In genomic region chr15:77738441-77739437, GRCh38 we compare ENCODE assay signal across 13 cellular contexts.
DNase-seq lines count a peak whose midpoint lies in the region; ATAC-seq and TF ChIP-seq lines count a peak whose summit lies in the region.
"Had no signal": no experiment of that assay in that cellular context is flagged by ENCODE, and none has a peak within 500 bp of the region (broad histone marks: within the 10 kb centered on the region; RNA-seq: fewer than 3 reads in every experiment).

No MANE protein-coding gene starts in this region.

- no peak overlapping the region for H2BK5ac ChIP-seq in mesendoderm (ENCODE audit: low read length)

- H3K27ac ChIP-seq in BLaER1 treated with 17β-estradiol and CSF1 and Interleukin-3, amounts not matched to agents 10 nM and 100 nM = no peak overlapping the region
- H3K27ac ChIP-seq in left lung = no peak overlapping the region
- no peak overlapping the region for H3K27ac ChIP-seq in mesendoderm (ENCODE audit: low read depth, low read length)
- H3K27ac ChIP-seq: tibial artery had no signal

- intact Hi-C loops in left lung (cut with DNase I) = no loop called here

- no peak overlapping the region for H3K4me3 ChIP-seq in BLaER1 treated with 17β-estradiol and CSF1 and Interleukin-3, amounts not matched to agents 10 nM and 100 nM
- H3K4me3 ChIP-seq in left lung (no peak overlapping the region), mesendoderm (ENCODE audit: low read length) (no peak overlapping the region)
- H3K4me3 ChIP-seq: tibial artery had no signal

- no peak overlapping the region for H2BK15ac ChIP-seq in mesendoderm (replicated peaks; ENCODE audit: low read depth)

- peak; percentile 90 for DNase-seq in NCI-H1092 treated with DMSO at 0.1 percent for 48 hours (lab: John Stamatoyannopoulos, UW)
- peak; percentile 95 for DNase-seq in NCI-H345 (lab: John Stamatoyannopoulos, UW)
- DNase-seq in cerebellum (ENCODE audit: low spot score) = peak; percentile 49
- no peak for DNase-seq in left lung
- DNase-seq in mesendoderm = no peak
- DNase-seq: activated CD4-positive, CD25-positive, alpha-beta regulatory T cell treated with anti-CD3 and anti-CD28 coated beads, Interleukin-2, amount 50 U/mL, for 72 hours; activated naive CD8-positive, alpha-beta T cell treated with anti-CD3 and anti-CD28 coated beads for 36 hours; activated T-cell treated with anti-CD3 and anti-CD28 coated beads for 4 hours; T-helper 1 cell; tibial artery had no signal

- no peak overlapping the region for H2BK120ac ChIP-seq in mesendoderm (ENCODE audit: low read depth, low read length)

- no peak overlapping the region for H2AK5ac ChIP-seq in mesendoderm (ENCODE audit: low read length)

- H4K20me1 ChIP-seq in BLaER1 treated with 17β-estradiol and CSF1 and Interleukin-3, amounts not matched to agents 10 nM and 100 nM = peaks cover 0 to 48% (median 20%) of the 10 kb centered on the region in 11 experiments; a peak in 12 of 22 replicates

- peak overlapping the region in 9 of 11 experiments; percentile 23 to 75 (median 48); a peak in 14 of 22 replicates for H3K4me2 ChIP-seq in BLaER1 treated with 17β-estradiol and CSF1 and Interleukin-3, amounts not matched to agents 10 nM and 100 nM
- H3K4me2 ChIP-seq in mesendoderm (ENCODE audit: low read length) = no peak overlapping the region

- ATAC-seq in HG03108 (IDR thresholded peaks at IDR 0.05; ENCODE audit: unreplicated experiment) (no peak), HG03432 (IDR thresholded peaks at IDR 0.05; ENCODE audit: unreplicated experiment) (no peak), left lung (no peak)

- no peak overlapping the region for H3K4ac ChIP-seq in mesendoderm (ENCODE audit: low read depth, low read length)

- no peaks in the 10 kb centered on the region for H3K79me1 ChIP-seq in mesendoderm (ENCODE audit: low read length)

- no peak overlapping the region for H3K18ac ChIP-seq in mesendoderm (ENCODE audit: low read length)

- no peaks in the 10 kb centered on the region for H3K79me2 ChIP-seq in mesendoderm (ENCODE audit: control insufficient read depth, insufficient read depth, low read length)

- H3K9ac ChIP-seq in BLaER1 treated with 17β-estradiol and CSF1 and Interleukin-3, amounts not matched to agents 10 nM and 100 nM = no peak overlapping the region
- H3K9ac ChIP-seq in mesendoderm (ENCODE audit: low read length) = no peak overlapping the region

- TF ChIP-seq CTCF in left lung (IDR thresholded peaks at IDR 0.05) = no peak

- no peaks in the 10 kb centered on the region for H3K9me3 ChIP-seq in BLaER1 treated with 17β-estradiol and CSF1 and Interleukin-3, amounts not matched to agents 10 nM and 100 nM (replicated peaks in 1 of 11)
- no peaks in the 10 kb centered on the region for H3K9me3 ChIP-seq in left lung
- H3K9me3 ChIP-seq: tibial artery had no signal

- no peak overlapping the region for H4K8ac ChIP-seq in mesendoderm (ENCODE audit: low read depth, low read length)

- H3K4me1 ChIP-seq in BLaER1 treated with 17β-estradiol and CSF1 and Interleukin-3, amounts not matched to agents 10 nM and 100 nM = peaks cover 15 to 25% (median 20%) of the 10 kb centered on the region in 10 experiments; a peak in 19 of 20 replicates
- H3K4me1 ChIP-seq in left lung = no peaks in the 10 kb centered on the region
- H3K4me1 ChIP-seq in mesendoderm (ENCODE audit: control insufficient read depth, low read depth, low read length) = no peaks in the 10 kb centered on the region
- H3K4me1 ChIP-seq: tibial artery had no signal

- no peak overlapping the region for H3K56ac ChIP-seq in mesendoderm (ENCODE audit: low read length)

- WGBS in mesendoderm (ENCODE audit: extremely low coverage, insufficient coverage, low lambda C conversion rate) = no CpG with 5 or more reads among the region's 20 CpGs

- no peaks in the 10 kb centered on the region for H3K36me3 ChIP-seq in BLaER1 treated with 17β-estradiol and CSF1 and Interleukin-3, amounts not matched to agents 10 nM and 100 nM
- no peaks in the 10 kb centered on the region for H3K36me3 ChIP-seq in left lung
- H3K36me3 ChIP-seq in mesendoderm (ENCODE audit: control insufficient read depth, insufficient read depth, low read length) = no peaks in the 10 kb centered on the region
- H3K36me3 ChIP-seq: tibial artery had no signal

- no peak overlapping the region for H3K23ac ChIP-seq in mesendoderm (ENCODE audit: low read length)

- peaks cover 18 to 51% (median 45%) of the 10 kb centered on the region in 11 experiments for H3K27me3 ChIP-seq in BLaER1 treated with 17β-estradiol and CSF1 and Interleukin-3, amounts not matched to agents 10 nM and 100 nM
- H3K27me3 ChIP-seq in left lung = peaks cover 0 to 58% of the 10 kb centered on the region in 2 donors
- no peaks in the 10 kb centered on the region for H3K27me3 ChIP-seq in mesendoderm (ENCODE audit: insufficient read depth, low read length, poor library complexity)

- H4K5ac ChIP-seq in mesendoderm (ENCODE audit: low read length) = no peak overlapping the region

Comparison
In these comparisons a context has a peak if more than half of its experiments do, and no peak if none do; other contexts are left out.
1. DNase-seq: peak in NCI-H1092 treated with DMSO at 0.1 percent for 48 hours (single experiment), NCI-H345 (single experiment) and cerebellum (single experiment); none in left lung (0 of 2) and mesendoderm (single experiment).